Comparison of ENCODE assay signal across 18 cellular contexts in the genomic region with DNA sequence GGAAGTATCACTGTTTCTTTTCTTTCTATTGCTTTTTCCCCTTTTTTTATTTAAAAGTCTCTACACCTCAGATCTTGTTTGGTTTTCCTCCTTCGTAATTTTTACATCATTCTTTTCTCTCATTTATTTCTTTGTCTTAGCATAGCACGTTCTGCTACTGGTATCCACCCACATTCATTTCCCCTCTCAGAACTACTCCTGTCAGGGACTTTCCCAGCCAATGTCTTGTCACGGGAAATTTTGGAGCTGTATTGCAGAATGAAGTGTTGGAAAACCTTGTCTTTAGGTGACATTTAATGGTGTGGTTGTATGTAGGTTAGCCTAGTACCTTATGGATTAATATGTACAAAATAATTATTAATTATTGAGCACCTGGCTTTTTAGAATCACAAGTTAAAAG. TPM values are rescaled to one million over a fixed set of nuclear protein-coding genes. Genes with fewer than 3 reads are reported as not detected.
DNase-seq lines count a peak whose midpoint lies in the region; ATAC-seq, FAIRE-seq and TF ChIP-seq lines count a peak whose summit lies in the region.
"Had no signal": no experiment of that assay in that cellular context is flagged by ENCODE, and none has a peak within 500 bp of the region (broad histone marks: within the 10 kb centered on the region; RNA-seq: fewer than 3 reads in every experiment).

No MANE protein-coding gene starts in this region.

- POLR2A ChIA-PET in activated CD4-positive, alpha-beta memory T cell treated with anti-CD3 and anti-CD28 coated beads for 36 hours (lab: Charles Lee), result interaction anchor here (0.6 to 1.2 kb wide), 2 partner anchors 12 to 34 kb away, joined by 3 read pairs; partner anchors contain the start of gene TTLL4
- POLR2A ChIA-PET in activated CD4-positive, alpha-beta memory T cell treated with anti-CD3 and anti-CD28 coated beads, Interleukin-2, amount 10 ng/mL, durations not matched to agents 7 days and 5 days (lab: Charles Lee), result no interaction called here
- POLR2A ChIA-PET in PC-9 (lab: Charles Lee; ENCODE audit: unreplicated experiment) (no interaction called here), HepG2 (lab: Yijun Ruan, JAX) (interaction anchor here (0.9 to 4.6 kb wide), 8 partner anchors 8 to 73 kb away, joined by 3 to 139 read pairs (median 17); partner anchors contain the start of genes CYP27A1 and TTLL4)

- no peak for ATAC-seq in HepG2
- ATAC-seq in GM18867 (IDR thresholded peaks at IDR 0.05; ENCODE audit: unreplicated experiment), result no peak
- ATAC-seq: natural killer cell treated with Interleukin-12 subunit alpha and Interleukin-12 subunit beta and Interleukin-15 and Interleukin-18, amount 100 ng/mL, for 72 hours had no signal

- no peaks in the 10 kb centered on the region for H3K9me3 Mint-ChIP-seq in activated CD4-positive, alpha-beta memory T cell treated with anti-CD3 and anti-CD28 coated beads for 36 hours
- no peaks in the 10 kb centered on the region for H3K9me3 Mint-ChIP-seq in activated CD4-positive, alpha-beta memory T cell treated with anti-CD3 and anti-CD28 coated beads, Interleukin-2, amount 10 ng/mL, durations not matched to agents 7 days and 5 days
- H3K9me3 Mint-ChIP-seq in mesothelial cell of epicardium, result peaks cover 3% of the 10 kb centered on the region
- H3K9me3 Mint-ChIP-seq: effector memory CD8-positive, alpha-beta T cell; HFFc6; natural killer cell treated with Interleukin-12 subunit alpha and Interleukin-12 subunit beta and Interleukin-15 and Interleukin-18, amount 100 ng/mL, for 72 hours had no signal

- TF ChIP-seq POLR2A in HepG2 (IDR thresholded peaks at IDR 0.05; ENCODE audit: insufficient read depth in 1 of 2, low read depth in 2 of 2, low read length in 2 of 2), result no peak

- no peak for TF ChIP-seq EP300 in HepG2 (IDR thresholded peaks at IDR 0.05; ENCODE audit: low read depth in 2 of 2, low read length in 2 of 2)
- no peak for TF ChIP-seq EP300 in HepG2 (CRISPR knock-in tag; IDR thresholded peaks at IDR 0.05; ENCODE audit: borderline replicate concordance)

- no peaks in the 10 kb centered on the region for H3K27me3 Mint-ChIP-seq in activated CD4-positive, alpha-beta memory T cell treated with anti-CD3 and anti-CD28 coated beads for 36 hours
- no peaks in the 10 kb centered on the region for H3K27me3 Mint-ChIP-seq in activated CD4-positive, alpha-beta memory T cell treated with anti-CD3 and anti-CD28 coated beads, Interleukin-2, amount 10 ng/mL, durations not matched to agents 7 days and 5 days
- H3K27me3 Mint-ChIP-seq in mesothelial cell of epicardium (ENCODE audit: low read depth), result no peaks in the 10 kb centered on the region
- H3K27me3 Mint-ChIP-seq: effector memory CD8-positive, alpha-beta T cell; natural killer cell treated with Interleukin-12 subunit alpha and Interleukin-12 subunit beta and Interleukin-15 and Interleukin-18, amount 100 ng/mL, for 72 hours had no signal

- H3K27me3 ChIP-seq in PC-9 (ENCODE audit: insufficient read depth, low read depth) (no peaks in the 10 kb centered on the region), HepG2 (ENCODE audit: control insufficient read depth in 1 of 2, insufficient read depth in 2 of 2, low read length in 2 of 2) (no peaks in the 10 kb centered on the region)
- H3K27me3 ChIP-seq: body of pancreas, uterus had no signal

- H3K27ac ChIP-seq in PC-9 (peak overlapping the region; percentile 67), HepG2 (ENCODE audit: extremely low read length, insufficient read depth, low read length) (peak overlapping the region; percentile 95)
- H3K27ac ChIP-seq: uterus had no signal

- peak overlapping the region; percentile 66 for H3K9ac ChIP-seq in HepG2 (ENCODE audit: insufficient read depth, low read depth, low read length)

- CTCF ChIA-PET in activated CD4-positive, alpha-beta memory T cell treated with anti-CD3 and anti-CD28 coated beads for 36 hours (lab: Charles Lee), result interaction anchor here (1.7 kb wide), 1 partner anchor 103 kb away, joined by 5 read pairs; no protein-coding TSS in a partner anchor
- CTCF ChIA-PET in activated CD4-positive, alpha-beta memory T cell treated with anti-CD3 and anti-CD28 coated beads, Interleukin-2, amount 10 ng/mL, durations not matched to agents 7 days and 5 days (lab: Charles Lee), result no interaction called here
- CTCF ChIA-PET in PC-9 (lab: Charles Lee) (no interaction called here), HepG2 (lab: Yijun Ruan, JAX; ENCODE audit: low intra/inter-chr PET ratio, low total read pairs) (interaction anchor here (1.9 kb wide), 1 partner anchor 17 kb away, joined by 5 read pairs; no protein-coding TSS in a partner anchor)

- H3K9me2 ChIP-seq in PC-9 (ENCODE audit: insufficient read depth), result no peaks in the 10 kb centered on the region

- H3K36me3 ChIP-seq in PC-9 (ENCODE audit: low read depth), result peaks cover 42% of the 10 kb centered on the region
- peaks cover 29 to 63% of the 10 kb centered on the region in 2 experiments for H3K36me3 ChIP-seq in HepG2 (replicated peaks in 1 of 2; ENCODE audit: control insufficient read depth in 1 of 2, insufficient read depth in 2 of 2, low read length in 2 of 2)
- H3K36me3 ChIP-seq: uterus had no signal

- TF ChIP-seq RAD21 in HepG2 (CRISPR knock-in tag; IDR thresholded peaks at IDR 0.05), result no peak

- in situ Hi-C loops in HepG2 (cut with HindIII; ENCODE audit: extremely low pct_ligation_motif_present, low pct_unique_long_range_greater_than_20kb), result loop anchor here (25.0 kb wide), 1 partner anchor 93 kb away; the partner anchor contains the start of gene PRKAG3

- peaks cover 14% of the 10 kb centered on the region for H3K4me1 ChIP-seq in PC-9 (replicated peaks; ENCODE audit: insufficient read depth)
- H3K4me1 ChIP-seq in HepG2 (ENCODE audit: insufficient read depth, low read length), result peaks cover 55% of the 10 kb centered on the region
- H3K4me1 ChIP-seq: uterus had no signal

- no peak for TF ChIP-seq CTCF in GM10266 (IDR thresholded peaks at IDR 0.05; ENCODE audit: control insufficient read depth, insufficient read depth, low read depth, missing control alignments)
- TF ChIP-seq CTCF in PC-9 (conservative IDR thresholded peaks at IDR 0.05), result no peak
- TF ChIP-seq CTCF in HepG2 (CRISPR knock-in tag; IDR thresholded peaks at IDR 0.05), result no peak
- TF ChIP-seq CTCF in mesothelial cell of epicardium (IDR thresholded peaks at IDR 0.05; ENCODE audit: unreplicated experiment), result no peak

- no TSS peak for BruUV-seq in PC-9 (replicated peaks; lab: Mats Ljungman, UMichigan)
- BruUV-seq in HepG2 (replicated peaks; lab: Mats Ljungman, UMichigan), result no TSS peak

- intact Hi-C loops in activated CD4-positive, alpha-beta memory T cell treated with anti-CD3 and anti-CD28 coated beads for 36 hours (cut with micrococcal nuclease), result no loop called here
- intact Hi-C loops in PC-9 (cut with micrococcal nuclease; ENCODE audit: unreplicated experiment), result no loop called here
- intact Hi-C loops in HepG2 (cut with micrococcal nuclease; ENCODE audit: unreplicated experiment), result no loop called here

- peak; percentile 18 for DNase-seq in activated CD4-positive, alpha-beta memory T cell treated with anti-CD3 and anti-CD28 coated beads for 36 hours
- DNase-seq in activated CD4-positive, alpha-beta memory T cell treated with anti-CD3 and anti-CD28 coated beads, Interleukin-2, amount 10 ng/mL, durations not matched to agents 7 days and 5 days, result no peak
- DNase-seq in GM10266 (ENCODE audit: extremely low spot score) (peak; percentile 33), PC-9 (no peak), HepG2 (ENCODE audit: low spot score) (no peak), mesothelial cell of epicardium (ENCODE audit: low spot score in 2 of 2, unreplicated experiment in 2 of 2) (no peak), NAMALWA (ENCODE audit: low spot score) (no peak)
- DNase-seq: effector memory CD8-positive, alpha-beta T cell; HFFc6; Karpas-422; NCI-H1694; NCI-H526; uterus had no signal

- no peak overlapping the region for H3K4me3 Mint-ChIP-seq in activated CD4-positive, alpha-beta memory T cell treated with anti-CD3 and anti-CD28 coated beads for 36 hours
- H3K4me3 Mint-ChIP-seq in activated CD4-positive, alpha-beta memory T cell treated with anti-CD3 and anti-CD28 coated beads, Interleukin-2, amount 10 ng/mL, durations not matched to agents 7 days and 5 days, result no peak overlapping the region
- no peak overlapping the region for H3K4me3 Mint-ChIP-seq in mesothelial cell of epicardium
- H3K4me3 Mint-ChIP-seq: effector memory CD8-positive, alpha-beta T cell; HFFc6; natural killer cell treated with Interleukin-12 subunit alpha and Interleukin-12 subunit beta and Interleukin-15 and Interleukin-18, amount 100 ng/mL, for 72 hours had no signal

- peak overlapping the region; percentile 24 for H3K27ac Mint-ChIP-seq in activated CD4-positive, alpha-beta memory T cell treated with anti-CD3 and anti-CD28 coated beads for 36 hours
- no peak overlapping the region for H3K27ac Mint-ChIP-seq in activated CD4-positive, alpha-beta memory T cell treated with anti-CD3 and anti-CD28 coated beads, Interleukin-2, amount 10 ng/mL, durations not matched to agents 7 days and 5 days
- H3K27ac Mint-ChIP-seq in mesothelial cell of epicardium, result no peak overlapping the region
- H3K27ac Mint-ChIP-seq: HFFc6; natural killer cell treated with Interleukin-12 subunit alpha and Interleukin-12 subunit beta and Interleukin-15 and Interleukin-18, amount 100 ng/mL, for 72 hours had no signal

- H3K4me2 ChIP-seq in PC-9, result no peak overlapping the region
- H3K4me2 ChIP-seq in HepG2 (ENCODE audit: low read depth, low read length), result no peak overlapping the region

- H2AFZ ChIP-seq in PC-9 (no peak overlapping the region), HepG2 (ENCODE audit: low read length) (no peak overlapping the region)

- H4K20me1 ChIP-seq in PC-9 (ENCODE audit: insufficient read depth) (no peaks in the 10 kb centered on the region), HepG2 (ENCODE audit: insufficient read depth, low read length) (no peaks in the 10 kb centered on the region)

- H3K36me3 Mint-ChIP-seq in activated CD4-positive, alpha-beta memory T cell treated with anti-CD3 and anti-CD28 coated beads for 36 hours, result peaks cover 47% of the 10 kb centered on the region
- peaks cover 46% of the 10 kb centered on the region for H3K36me3 Mint-ChIP-seq in activated CD4-positive, alpha-beta memory T cell treated with anti-CD3 and anti-CD28 coated beads, Interleukin-2, amount 10 ng/mL, durations not matched to agents 7 days and 5 days (ENCODE audit: low read depth)
- H3K36me3 Mint-ChIP-seq in mesothelial cell of epicardium, result peaks cover 59% of the 10 kb centered on the region

- H3K9me3 ChIP-seq in PC-9 (ENCODE audit: insufficient read depth, low read depth) (no peaks in the 10 kb centered on the region), HepG2 (ENCODE audit: low read length) (no peaks in the 10 kb centered on the region)
- H3K9me3 ChIP-seq: body of pancreas, uterus had no signal

- H3K4me3 ChIP-seq in PC-9 (no peak overlapping the region), HepG2 (replicated peaks in 1 of 3; ENCODE audit: insufficient read depth in 1 of 3, low read depth in 2 of 3, low read length in 3 of 3) (no peak overlapping the region)
- H3K4me3 ChIP-seq: body of pancreas, lung, uterus had no signal

- H3F3A ChIP-seq in PC-9 (ENCODE audit: insufficient read depth, low read depth), result no peaks in the 10 kb centered on the region

- H3K79me2 ChIP-seq in PC-9 (ENCODE audit: low read depth) (no peaks in the 10 kb centered on the region), HepG2 (ENCODE audit: insufficient read depth, low read length) (peaks cover 19% of the 10 kb centered on the region)

- H3K4me1 Mint-ChIP-seq in activated CD4-positive, alpha-beta memory T cell treated with anti-CD3 and anti-CD28 coated beads for 36 hours (ENCODE audit: low read depth), result peaks cover 26% of the 10 kb centered on the region
- H3K4me1 Mint-ChIP-seq in activated CD4-positive, alpha-beta memory T cell treated with anti-CD3 and anti-CD28 coated beads, Interleukin-2, amount 10 ng/mL, durations not matched to agents 7 days and 5 days, result peaks cover 16% of the 10 kb centered on the region
- peaks cover 8% of the 10 kb centered on the region for H3K4me1 Mint-ChIP-seq in mesothelial cell of epicardium

- 94% methylated on average over 3 of the region's 3 CpGs for WGBS in HepG2 (ENCODE audit: low lambda C conversion rate)

- no peak for FAIRE-seq in HepG2 (lab: Jason Lieb, UNC)
- FAIRE-seq: D721Med had no signal

RNA-seq across cellular contexts. Expression of gene TTLL4, which starts 34.0 kb away (rescaled TPM):
- 10 to 100 TPM; 30.1 to 32.1 TPM for total RNA-seq in activated CD4-positive, alpha-beta memory T cell treated with anti-CD3 and anti-CD28 coated beads for 36 hours
- total RNA-seq in activated CD4-positive, alpha-beta memory T cell treated with anti-CD3 and anti-CD28 coated beads, Interleukin-2, amount 10 ng/mL, durations not matched to agents 7 days and 5 days, result 10 to 100 TPM; 27.6 to 29.2 TPM
- 43.9 and 57.1 TPM in 2 replicates for total RNA-seq in PC-9 (2021)
- 77.5 and 78.0 TPM in 2 replicates for total RNA-seq in HepG2 (2016; rRNA removed; fragmentation: Illumina TruSeq; extraction: Trizol)
- total RNA-seq in HepG2 (2016; cell fraction: cytosol; rRNA removed; fragmentation: Illumina TruSeq; extraction: Trizol; ENCODE audit: low read depth), result 26.9 and 32.1 TPM in 2 replicates
- total RNA-seq in HepG2 (2016; cell fraction: insoluble cytoplasmic fraction; rRNA removed; fragmentation: Illumina TruSeq; extraction: Trizol), result 64.0 and 77.3 TPM in 2 replicates
- 48.8 and 53.6 TPM in 2 replicates for total RNA-seq in HepG2 (2016; cell fraction: membrane; rRNA removed; fragmentation: Illumina TruSeq; extraction: Trizol)
- 76.4 and 96.7 TPM in 2 replicates for total RNA-seq in HepG2 (2016; cell fraction: nucleus; rRNA removed; fragmentation: Illumina TruSeq; extraction: Trizol)
- polyA plus RNA-seq in HepG2 (2011; rRNA removed), result 84.6 and 85.5 TPM in 2 replicates
- 56.8 and 57.9 TPM in 2 replicates for polyA plus RNA-seq in HepG2 (2011; cell fraction: cytosol; rRNA removed)
- polyA plus RNA-seq in HepG2 (2011; cell fraction: nucleus; rRNA removed), result 188 and 192 TPM in 2 replicates
- 71.9 and 80.9 TPM in 2 replicates for polyA plus RNA-seq in HepG2 (2012)
- polyA plus RNA-seq in HepG2 (2016; cell fraction: cytosol; fragmentation: Illumina TruSeq; extraction: Trizol; ENCODE audit: low read depth), result 15.6 and 16.8 TPM in 2 replicates
- polyA plus RNA-seq in HepG2 (2016; cell fraction: insoluble cytoplasmic fraction; fragmentation: Illumina TruSeq; extraction: Trizol; ENCODE audit: low read depth), result 85.9 and 98.6 TPM in 2 replicates
- polyA plus RNA-seq in HepG2 (2016; cell fraction: membrane; fragmentation: Illumina TruSeq; extraction: Trizol; ENCODE audit: low read depth), result 41.6 and 46.1 TPM in 2 replicates
- 172 and 200 TPM in 2 replicates for polyA plus RNA-seq in HepG2 (2016; cell fraction: nucleus; fragmentation: Illumina TruSeq; extraction: Trizol; ENCODE audit: insufficient read depth, low read depth)
- polyA minus RNA-seq in HepG2 (2011; rRNA and poly(A)+ RNA removed; ENCODE audit: low replicate concordance), result 60.1 and 174 TPM in 2 replicates
- polyA minus RNA-seq in HepG2 (2011; cell fraction: cytosol; rRNA and poly(A)+ RNA removed), result 43.8 and 44.1 TPM in 2 replicates
- polyA minus RNA-seq in HepG2 (2011; cell fraction: nucleus; rRNA and poly(A)+ RNA removed), result 158 and 170 TPM in 2 replicates
- total RNA-seq in mesothelial cell of epicardium, result 54.8 to 65.5 TPM (median 61.8 TPM) in 3 replicates

RNA-seq across cellular contexts. Expression of gene CYP27A1, which starts 37.3 kb away (rescaled TPM):
- total RNA-seq in activated CD4-positive, alpha-beta memory T cell treated with anti-CD3 and anti-CD28 coated beads for 36 hours, result under 1 TPM in 1 of 2 experiments, not detected in 1; 0.10 TPM
- total RNA-seq in activated CD4-positive, alpha-beta memory T cell treated with anti-CD3 and anti-CD28 coated beads, Interleukin-2, amount 10 ng/mL, durations not matched to agents 7 days and 5 days, result not detected
- 0.94 and 2.0 TPM in 2 replicates for total RNA-seq in PC-9 (2021)
- 106 and 157 TPM in 2 replicates for total RNA-seq in HepG2 (2016; rRNA removed; fragmentation: Illumina TruSeq; extraction: Trizol)
- 29.2 and 32.0 TPM in 2 replicates for total RNA-seq in HepG2 (2016; cell fraction: cytosol; rRNA removed; fragmentation: Illumina TruSeq; extraction: Trizol; ENCODE audit: low read depth)
- total RNA-seq in HepG2 (2016; cell fraction: insoluble cytoplasmic fraction; rRNA removed; fragmentation: Illumina TruSeq; extraction: Trizol), result 92.9 and 157 TPM in 2 replicates
- 59.2 and 68.0 TPM in 2 replicates for total RNA-seq in HepG2 (2016; cell fraction: membrane; rRNA removed; fragmentation: Illumina TruSeq; extraction: Trizol)
- 124 and 147 TPM in 2 replicates for total RNA-seq in HepG2 (2016; cell fraction: nucleus; rRNA removed; fragmentation: Illumina TruSeq; extraction: Trizol)
- 266 and 314 TPM in 2 replicates for polyA plus RNA-seq in HepG2 (2011; rRNA removed)
- 327 and 396 TPM in 2 replicates for polyA plus RNA-seq in HepG2 (2011; cell fraction: cytosol; rRNA removed)
- 158 and 203 TPM in 2 replicates for polyA plus RNA-seq in HepG2 (2011; cell fraction: nucleus; rRNA removed)
- polyA plus RNA-seq in HepG2 (2012), result 154 and 189 TPM in 2 replicates
- 34.9 and 39.0 TPM in 2 replicates for polyA plus RNA-seq in HepG2 (2016; cell fraction: cytosol; fragmentation: Illumina TruSeq; extraction: Trizol; ENCODE audit: low read depth)
- 90.8 and 107 TPM in 2 replicates for polyA plus RNA-seq in HepG2 (2016; cell fraction: insoluble cytoplasmic fraction; fragmentation: Illumina TruSeq; extraction: Trizol; ENCODE audit: low read depth)
- polyA plus RNA-seq in HepG2 (2016; cell fraction: membrane; fragmentation: Illumina TruSeq; extraction: Trizol; ENCODE audit: low read depth), result 49.2 and 51.3 TPM in 2 replicates
- polyA plus RNA-seq in HepG2 (2016; cell fraction: nucleus; fragmentation: Illumina TruSeq; extraction: Trizol; ENCODE audit: insufficient read depth, low read depth), result 203 and 207 TPM in 2 replicates
- 399 TPM in 1 of 2 replicates, not detected in the other for polyA minus RNA-seq in HepG2 (2011; rRNA and poly(A)+ RNA removed; ENCODE audit: low replicate concordance)
- 113 and 138 TPM in 2 replicates for polyA minus RNA-seq in HepG2 (2011; cell fraction: cytosol; rRNA and poly(A)+ RNA removed)
- polyA minus RNA-seq in HepG2 (2011; cell fraction: nucleus; rRNA and poly(A)+ RNA removed), result 86.3 and 96.4 TPM in 2 replicates
- 15.6 to 16.8 TPM (median 16.6 TPM) in 3 replicates for total RNA-seq in mesothelial cell of epicardium

Comparison
In these comparisons a context has a peak if more than half of its experiments do, and no peak if none do; other contexts are left out.
1. DNase-seq: peak in activated CD4-positive, alpha-beta memory T cell treated with anti-CD3 and anti-CD28 coated beads for 36 hours (single experiment) and GM10266 (single experiment); none in activated CD4-positive, alpha-beta memory T cell treated with anti-CD3 and anti-CD28 coated beads, Interleukin-2, amount 10 ng/mL, durations not matched to agents 7 days and 5 days (single experiment), PC-9 (0 of 2), HepG2 (single experiment), mesothelial cell of epicardium (0 of 2) and NAMALWA (single experiment).
2. CTCF ChIA-PET loops: an anchor here in activated CD4-positive, alpha-beta memory T cell treated with anti-CD3 and anti-CD28 coated beads for 36 hours (1.7 kb wide) and HepG2 (1.9 kb wide); none called in activated CD4-positive, alpha-beta memory T cell treated with anti-CD3 and anti-CD28 coated beads, Interleukin-2, amount 10 ng/mL, durations not matched to agents 7 days and 5 days and PC-9.
3. POLR2A ChIA-PET loops: an anchor here in activated CD4-positive, alpha-beta memory T cell treated with anti-CD3 and anti-CD28 coated beads for 36 hours (0.6 to 1.2 kb wide) and HepG2 (0.9 to 4.6 kb wide); none called in activated CD4-positive, alpha-beta memory T cell treated with anti-CD3 and anti-CD28 coated beads, Interleukin-2, amount 10 ng/mL, durations not matched to agents 7 days and 5 days and PC-9.